ENCODE assay signal across 11 cellular contexts in the genomic region with DNA sequence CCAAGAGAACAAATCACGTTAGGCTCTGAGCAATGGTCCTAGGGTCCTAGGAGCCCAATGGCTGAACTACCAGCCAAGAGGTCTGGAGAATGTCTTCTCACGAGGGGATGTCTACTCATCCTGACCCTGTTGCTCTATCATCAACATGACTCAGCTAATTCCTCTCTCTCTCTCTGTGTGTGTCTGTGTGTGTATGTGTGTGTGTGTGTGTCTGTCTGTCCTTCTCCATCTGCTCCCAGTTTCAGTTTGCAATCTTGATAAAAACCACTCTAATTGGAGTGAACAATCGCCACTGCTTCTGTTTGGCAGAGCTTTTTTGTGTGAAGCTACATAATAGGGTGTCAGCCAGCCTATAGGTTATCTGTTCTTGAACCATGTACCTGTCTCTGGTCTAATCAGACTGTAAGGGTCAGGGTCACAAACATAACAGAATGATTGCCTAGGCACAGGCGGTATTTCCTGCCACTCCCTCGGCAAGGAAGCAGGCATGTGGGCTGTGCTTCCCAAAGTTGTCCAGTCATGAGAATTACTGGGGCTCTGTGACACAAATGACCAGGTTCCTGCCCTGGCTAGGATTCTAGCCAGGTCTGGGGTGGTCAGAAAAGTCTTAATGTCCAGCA.
DNase-seq lines count a peak whose midpoint lies in the region; ATAC-seq and TF ChIP-seq lines count a peak whose summit lies in the region.
"Had no signal": no experiment of that assay in that cellular context is flagged by ENCODE, and none has a peak within 500 bp of the region (broad histone marks: within the 10 kb centered on the region; RNA-seq: fewer than 3 reads in every experiment).

No MANE protein-coding gene starts in this region.

- intact Hi-C loops in A673 (cut with micrococcal nuclease; ENCODE audit: unreplicated experiment) = no loop called here

- CTCF ChIA-PET in A673 (lab: Charles Lee) = no interaction called here

- H3K4me1 ChIP-seq in A673 (ENCODE audit: insufficient read depth, low read length, poor library complexity, severe bottlenecking) = peaks cover 31% of the 10 kb centered on the region
- peaks cover 38% of the 10 kb centered on the region for H3K4me1 ChIP-seq in GM23248 (ENCODE audit: insufficient read depth)

- H3K4me2 ChIP-seq in GM23248 (ENCODE audit: unreplicated experiment) = peak overlapping the region; percentile 71

- WGBS in GM23248 (ENCODE audit: low coverage in 1 of 2, low lambda C conversion rate in 2 of 2, missing lambda C conversion rate in 2 of 2), 2 experiments = 7 to 13% methylated on average over 5 of the region's 5 CpGs

- in situ Hi-C loops in GM23248 (cut with MboI) = no loop called here

- H3K79me2 ChIP-seq in GM23248 (ENCODE audit: insufficient read depth) = no peaks in the 10 kb centered on the region

- no peaks in the 10 kb centered on the region for H4K20me1 ChIP-seq in GM23248 (ENCODE audit: insufficient read depth)

- H3K4me3 ChIP-seq in A673 (ENCODE audit: low read depth, low read length, poor library complexity, severe bottlenecking) (no peak overlapping the region), GM23248 (peak overlapping the region; percentile 45)

- peak; percentile 48 for DNase-seq in A673 (ENCODE audit: low spot score)
- DNase-seq in GM23248 = peak; percentile 90
- peak; percentile 6 for DNase-seq in T1000 (lab: John Stamatoyannopoulos, UW)
- peak; percentile 51 for DNase-seq in hepatic stellate cell (ENCODE audit: low spot score)
- DNase-seq in stimulated activated CD8-positive, alpha-beta memory T cell treated with anti-CD3 and anti-CD28 coated beads, Interleukin-4, amount 100 ng/mL, for 48 hours = no peak
- no peak for DNase-seq in activated T-cell treated with anti-CD3 and anti-CD28 coated beads for 4 hours
- DNase-seq: activated CD4-positive, alpha-beta T cell treated with anti-CD3 and anti-CD28 coated beads for 4 hours; activated naive CD8-positive, alpha-beta T cell treated with anti-CD3 and anti-CD28 coated beads, Interleukin-2, amount 10 ng/mL, durations not matched to agents 7 days and 5 days; naive B cell had no signal

- H2AFZ ChIP-seq in GM23248 = peak overlapping the region; percentile 65

- H3K36me3 ChIP-seq in A673 (ENCODE audit: insufficient read depth, low read length, poor library complexity, severe bottlenecking) = no peaks in the 10 kb centered on the region
- H3K36me3 ChIP-seq in GM23248 (ENCODE audit: low read depth) = no peaks in the 10 kb centered on the region

- no peaks in the 10 kb centered on the region for H3K9me3 ChIP-seq in A673 (ENCODE audit: low read depth, low read length, poor library complexity, severe bottlenecking)
- no peaks in the 10 kb centered on the region for H3K9me3 ChIP-seq in GM23248 (ENCODE audit: low read depth)

- H3K9ac ChIP-seq in GM23248 = peak overlapping the region; percentile 73

- H3K27ac ChIP-seq in A673 (ENCODE audit: low read depth, low read length, poor library complexity, severe bottlenecking) (peak overlapping the region; percentile 82), GM23248 (peak overlapping the region; percentile 95)

- H3K27me3 ChIP-seq in A673 (replicated peaks; ENCODE audit: insufficient read depth, low read depth, low read length, poor library complexity) (no peaks in the 10 kb centered on the region), GM23248 (replicated peaks; ENCODE audit: insufficient read depth) (no peaks in the 10 kb centered on the region)

- BruUV-seq in A673 (replicated peaks; lab: Mats Ljungman, UMichigan) = no TSS peak

- POLR2A ChIA-PET in A673 (lab: Charles Lee; ENCODE audit: low non-redundant PET) = no interaction called here

- ATAC-seq in HG02973 (IDR thresholded peaks at IDR 0.05; ENCODE audit: unreplicated experiment) = no peak
- no peak for ATAC-seq in GM21526 (IDR thresholded peaks at IDR 0.05; ENCODE audit: low FRiP score, unreplicated experiment)

- TF ChIP-seq CTCF in A673 (conservative IDR thresholded peaks at IDR 0.05; ENCODE audit: low read depth, low read length) = no peak

- H3K9me2 ChIP-seq in GM23248 (ENCODE audit: insufficient read depth) = no peaks in the 10 kb centered on the region

- peaks cover 33% of the 10 kb centered on the region for H3F3A ChIP-seq in GM23248 (ENCODE audit: insufficient read depth)

Comparison
In these comparisons a context has a peak if more than half of its experiments do, and no peak if none do; other contexts are left out.
1. DNase-seq: peak in A673 (single experiment), GM23248 (single experiment), T1000 (single experiment) and hepatic stellate cell (single experiment); none in stimulated activated CD8-positive, alpha-beta memory T cell treated with anti-CD3 and anti-CD28 coated beads, Interleukin-4, amount 100 ng/mL, for 48 hours (single experiment) and activated T-cell treated with anti-CD3 and anti-CD28 coated beads for 4 hours (single experiment).